Comparison of ENCODE assay signal across 17 cellular contexts in genomic region chr11:74605403-74605802, GRCh38. TPM values are rescaled to one million over a fixed set of nuclear protein-coding genes. Genes with fewer than 3 reads are reported as not detected.
DNase-seq lines count a peak whose midpoint lies in the region; ATAC-seq, FAIRE-seq and TF ChIP-seq lines count a peak whose summit lies in the region.
"Had no signal": no experiment of that assay in that cellular context is flagged by ENCODE, and none has a peak within 500 bp of the region (broad histone marks: within the 10 kb centered on the region; RNA-seq: fewer than 3 reads in every experiment).

No MANE protein-coding gene starts in this region.

- no peak overlapping the region for H3K27ac ChIP-seq in GM12878 (ENCODE audit: control insufficient read depth, insufficient read depth)
- H3K27ac ChIP-seq in hepatocyte: peak overlapping the region; percentile 14
- H3K27ac ChIP-seq in uterus: peak overlapping the region; percentile 10 to 48
- H3K27ac ChIP-seq: 22Rv1, BLaER1, GM23248, HL-60 had no signal

- H3K36me3 Mint-ChIP-seq in activated T-cell treated with anti-CD3 and anti-CD28 coated beads, Interleukin-2, amount 50 U/mL, for 72 hours (ENCODE audit: insufficient read depth in 2 of 2): peaks cover 0 to 19% of the 10 kb centered on the region in 2 donors

- no peaks in the 10 kb centered on the region for H3K9me3 Mint-ChIP-seq in activated T-cell treated with anti-CD3 and anti-CD28 coated beads, Interleukin-2, amount 50 U/mL, for 72 hours
- H3K9me3 Mint-ChIP-seq: CD4-positive, CD25-positive, alpha-beta regulatory T cell; H9 had no signal

- H4K20me1 ChIP-seq in GM12878 (ENCODE audit: control insufficient read depth, insufficient read depth) (no peaks in the 10 kb centered on the region), hepatocyte (ENCODE audit: insufficient read depth, poor library complexity, severe bottlenecking) (no peaks in the 10 kb centered on the region)
- H4K20me1 ChIP-seq: BLaER1 had no signal

- DNase-seq in activated T-cell treated with anti-CD3 and anti-CD28 coated beads, Interleukin-2, amount 50 U/mL, for 72 hours: no peak
- DNase-seq in activated T-cell treated with anti-CD3 and anti-CD28 coated beads for 4 hours (no peak), GM12878 (ENCODE audit: low read depth, low spot score) (no peak), hepatocyte (ENCODE audit: low spot score) (no peak), uterus (no peak), ACHN (no peak)
- DNase-seq: AML-193; CD4-positive, CD25-positive, alpha-beta regulatory T cell; DMS53; GF-D8; GM23248; H9 had no signal

- in situ Hi-C loops in GM12878 (cut with MboI): no loop called here
- in situ Hi-C loops in ACHN (cut with HindIII; ENCODE audit: low pct_ligation_motif_present, low pct_unique_long_range_greater_than_20kb, low sequenced_read_pairs): no loop called here

- TF ChIP-seq EP300 in GM12878 (IDR thresholded peaks at IDR 0.05; ENCODE audit: borderline replicate concordance in 1 of 2, control insufficient read depth in 1 of 2, low read depth in 2 of 2, low read length in 2 of 2): no peak

- no peaks in the 10 kb centered on the region for H3K9me2 ChIP-seq in hepatocyte (replicated peaks; ENCODE audit: insufficient read depth)

- no peak overlapping the region for H3K9ac ChIP-seq in GM12878 (ENCODE audit: control insufficient read depth, insufficient read depth, low read length)
- H3K9ac ChIP-seq: BLaER1, GM23248 had no signal

- 65% methylated on average over 5 of the region's 5 CpGs for WGBS in GM12878 (ENCODE audit: insufficient coverage, insufficient replicate concordance, low lambda C conversion rate, missing lambda C conversion rate)
- WGBS in hepatocyte (ENCODE audit: low lambda C conversion rate, missing lambda C conversion rate): 97% methylated on average over 5 of the region's 5 CpGs

- H3K4me2 ChIP-seq in GM12878 (ENCODE audit: control insufficient read depth, insufficient read depth) (no peak overlapping the region), hepatocyte (no peak overlapping the region)
- H3K4me2 ChIP-seq: BLaER1 had no signal

- no peak overlapping the region for H3K4me3 Mint-ChIP-seq in activated T-cell treated with anti-CD3 and anti-CD28 coated beads, Interleukin-2, amount 50 U/mL, for 72 hours
- H3K4me3 Mint-ChIP-seq: CD4-positive, CD25-positive, alpha-beta regulatory T cell; H9 had no signal

- no peak for TF ChIP-seq POLR2A in GM12878 (IDR thresholded peaks at IDR 0.05; ENCODE audit: low read depth, low read length)
- TF ChIP-seq POLR2A in uterus (IDR thresholded peaks at IDR 0.05): no peak

- POLR2A ChIA-PET in GM12878 (lab: Charles Lee): interaction anchor here (1.0 kb wide), 1 partner anchor 12 kb away, joined by 3 read pairs; no protein-coding TSS in a partner anchor

- H3K36me3 ChIP-seq in GM12878 (ENCODE audit: control insufficient read depth in 2 of 2, insufficient read depth in 2 of 2, low read length in 1 of 2) (peaks cover 0 to 11% of the 10 kb centered on the region in 2 experiments), hepatocyte (replicated peaks; ENCODE audit: insufficient read depth, low read depth) (no peaks in the 10 kb centered on the region), uterus (no peaks in the 10 kb centered on the region)

- H3K27me3 ChIP-seq in GM12878 (replicated peaks in 1 of 2; ENCODE audit: control insufficient read depth in 2 of 2, insufficient read depth in 2 of 2, low read length in 1 of 2) (no peaks in the 10 kb centered on the region), hepatocyte (no peaks in the 10 kb centered on the region), uterus (no peaks in the 10 kb centered on the region)
- H3K27me3 ChIP-seq: BLaER1 had no signal

- ATAC-seq in activated T-cell treated with anti-CD3 and anti-CD28 coated beads, Interleukin-2, amount 50 U/mL, for 72 hours (replicated peaks in 1 of 2): no peak
- ATAC-seq in GM12878 (peak; percentile 21; the same call in 2 of the 3 replicates), HG02623 (IDR thresholded peaks at IDR 0.05; ENCODE audit: unreplicated experiment) (no peak), HG02840 (IDR thresholded peaks at IDR 0.05; ENCODE audit: low FRiP score, unreplicated experiment) (no peak)

- H3K79me2 ChIP-seq in GM12878 (ENCODE audit: control insufficient read depth, insufficient read depth, low read length) (no peaks in the 10 kb centered on the region), hepatocyte (no peaks in the 10 kb centered on the region)

- no peaks in the 10 kb centered on the region for H3K27me3 Mint-ChIP-seq in activated T-cell treated with anti-CD3 and anti-CD28 coated beads, Interleukin-2, amount 50 U/mL, for 72 hours (ENCODE audit: low read depth)
- H3K27me3 Mint-ChIP-seq: CD4-positive, CD25-positive, alpha-beta regulatory T cell had no signal

- FAIRE-seq in GM12878 (lab: Jason Lieb, UNC): no peak

- no peak for TF ChIP-seq RAD21 in GM12878 (IDR thresholded peaks at IDR 0.05; ENCODE audit: insufficient read depth, low read depth, low read length)

- intact Hi-C loops in GM12878 (cut with micrococcal nuclease; ENCODE audit: unreplicated experiment) (no loop called here), uterus (cut with DNase I; ENCODE audit: low total_unique reads) (no loop called here)

- no peak for TF ChIP-seq CTCF in GM12878 (IDR thresholded peaks at IDR 0.05 in 2 of 3, conservative IDR thresholded peaks at IDR 0.05 in 1 of 3; ENCODE audit: control insufficient read depth in 2 of 3, extremely low read depth in 1 of 3, insufficient read depth in 1 of 3, low read depth in 3 of 3, low read length in 3 of 3)
- TF ChIP-seq CTCF in hepatocyte (IDR thresholded peaks at IDR 0.05; ENCODE audit: poor library complexity): no peak
- TF ChIP-seq CTCF in uterus (IDR thresholded peaks at IDR 0.05): no peak

- H2AFZ ChIP-seq in GM12878 (ENCODE audit: control insufficient read depth, low read depth, low read length) (no peak overlapping the region), hepatocyte (no peak overlapping the region)
- H2AFZ ChIP-seq: GM23248 had no signal

- no peaks in the 10 kb centered on the region for H3K4me1 Mint-ChIP-seq in activated T-cell treated with anti-CD3 and anti-CD28 coated beads, Interleukin-2, amount 50 U/mL, for 72 hours (ENCODE audit: low read depth)
- H3K4me1 Mint-ChIP-seq: H9 had no signal

- no TSS peak for BruUV-seq in GM12878 (replicated peaks; lab: Mats Ljungman, UMichigan)

- peak overlapping the region; percentile 68 for H3K27ac Mint-ChIP-seq in activated T-cell treated with anti-CD3 and anti-CD28 coated beads, Interleukin-2, amount 50 U/mL, for 72 hours

- CTCF ChIA-PET in GM12878 (lab: Yijun Ruan, JAX): no interaction called here

- RAD21 ChIA-PET in GM12878 (lab: Charles Lee; ENCODE audit: unreplicated experiment): no interaction called here

- H3K4me1 ChIP-seq in GM12878 (ENCODE audit: control insufficient read depth, insufficient read depth, low read length) (no peaks in the 10 kb centered on the region), hepatocyte (ENCODE audit: insufficient read depth) (no peaks in the 10 kb centered on the region), uterus (peaks cover 0 to 3% of the 10 kb centered on the region in 2 donors)

- H3K9me3 ChIP-seq in GM12878 (replicated peaks; ENCODE audit: control insufficient read depth, insufficient read depth, low read length) (no peaks in the 10 kb centered on the region), hepatocyte (ENCODE audit: low read depth) (no peaks in the 10 kb centered on the region), uterus (no peaks in the 10 kb centered on the region)
- H3K9me3 ChIP-seq: BLaER1 had no signal

- H3K4me3 ChIP-seq in GM12878: no peak overlapping the region
- H3K4me3 ChIP-seq in hepatocyte: no peak overlapping the region
- no peak overlapping the region for H3K4me3 ChIP-seq in uterus
- H3K4me3 ChIP-seq: BLaER1, GM23248 had no signal

- SMC1A ChIA-PET in GM12878 (lab: Charles Lee; ENCODE audit: uncharacterized antibody, unreplicated experiment): interaction anchor here (2.7 kb wide), 1 partner anchor 13 kb away, joined by 9 read pairs; the partner anchor contains the start of gene POLD3

RNA-seq across cellular contexts. Expression of gene POLD3, which starts 13.0 kb away (rescaled TPM):
- 10 to 100 TPM; 57.7 to 63.9 TPM for total RNA-seq in activated T-cell treated with anti-CD3 and anti-CD28 coated beads, Interleukin-2, amount 50 U/mL, for 72 hours
- total RNA-seq in GM12878 (2013; cell fraction: nucleolus; rRNA removed): 52.1 and 58.0 TPM in 2 replicates
- 23.8 and 25.9 TPM in 2 replicates for total RNA-seq in GM12878 (2014; rRNA removed)
- total RNA-seq in GM12878 (2014; rRNA removed; fragmentation: Illumina TruSeq; extraction: Trizol): 36.0 and 38.3 TPM in 2 replicates
- total RNA-seq in GM12878 (2021): 36.4 and 39.2 TPM in 2 replicates
- 13.3 TPM for polyA plus RNA-seq in GM12878 (2011; ENCODE audit: low read depth)
- polyA plus RNA-seq in GM12878 (2011; rRNA removed): 63.7 and 66.4 TPM in 2 replicates
- polyA plus RNA-seq in GM12878 (2011; cell fraction: cytosol; rRNA removed): 38.4 and 40.8 TPM in 2 replicates
- 76.3 and 97.3 TPM in 2 replicates for polyA plus RNA-seq in GM12878 (2011; cell fraction: nucleus; rRNA removed)
- 13.9 and 16.3 TPM in 2 replicates for polyA plus RNA-seq in GM12878 (2012)
- polyA plus RNA-seq in GM12878 (2014; fragmentation: Illumina TruSeq; extraction: Trizol): 41.9 and 54.5 TPM in 2 replicates
- polyA plus RNA-seq in GM12878 (2014; fragmentation: Nextera tagmentation; extraction: Ambion mirVana): 10 to 100 TPM; 30.9 to 36.5 TPM
- polyA plus RNA-seq in GM12878 (2014; rRNA removed): 25.2 and 29.7 TPM in 2 replicates
- polyA plus RNA-seq in GM12878 (2016; fragmentation: Nextera tagmentation; extraction: Ambion mirVana): 10 to 100 TPM; 60.1 to 62.3 TPM
- 55.2 and 80.0 TPM in 2 replicates for polyA minus RNA-seq in GM12878 (2011; rRNA and poly(A)+ RNA removed)
- 15.9 and 16.1 TPM in 2 replicates for polyA minus RNA-seq in GM12878 (2011; cell fraction: cytosol; rRNA and poly(A)+ RNA removed)
- polyA minus RNA-seq in GM12878 (2011; cell fraction: nucleus; rRNA and poly(A)+ RNA removed): 23.0 and 34.4 TPM in 2 replicates
- 10.8 and 11.0 TPM in 2 replicates for total RNA-seq in hepatocyte
- polyA plus RNA-seq in hepatocyte: 8.3 and 13.8 TPM in 2 replicates
- 10 to 100 TPM; 10.3 to 32.1 (median 21.3) TPM for total RNA-seq in uterus
